16 cellular contexts compared by ENCODE assay signal in the genomic region with DNA sequence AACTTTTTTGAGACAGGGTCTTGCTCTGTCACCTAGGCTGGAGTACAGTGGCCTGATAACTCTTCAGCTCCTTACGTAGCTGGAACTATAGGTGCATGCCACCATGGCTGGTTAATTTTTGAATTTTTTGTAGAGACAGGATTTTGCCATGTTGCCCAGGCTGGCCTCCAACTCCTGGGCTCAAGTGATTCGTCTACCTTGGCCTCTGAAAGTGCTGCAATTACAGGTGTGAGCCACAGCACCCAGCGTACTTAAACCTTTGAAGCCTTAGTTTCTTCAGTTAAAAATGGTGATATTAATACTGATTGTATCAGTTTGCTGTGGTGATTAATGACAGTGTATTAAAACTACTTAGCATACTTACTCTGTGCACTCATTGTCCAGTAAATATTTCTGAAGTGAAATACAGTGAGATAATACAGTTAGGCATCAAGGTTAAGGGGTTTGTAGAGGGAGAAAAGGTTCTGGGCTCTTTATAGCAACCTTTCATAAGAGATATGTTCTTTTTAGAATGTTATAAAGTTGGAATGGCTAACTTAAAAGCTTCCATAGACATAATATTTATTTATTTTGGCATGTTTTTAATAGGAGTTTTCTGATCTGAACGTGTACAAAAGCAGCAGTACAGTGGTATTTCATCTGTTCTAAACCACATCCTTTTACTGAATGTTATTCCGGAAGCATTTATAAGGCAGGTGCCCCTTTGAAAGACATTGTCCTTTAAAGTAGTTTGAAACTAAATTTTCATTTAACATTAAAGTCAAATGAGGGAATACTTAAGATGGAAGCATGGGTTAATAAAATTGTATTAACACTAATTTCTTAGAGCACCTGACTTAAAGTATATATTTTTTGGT. TPM values are rescaled to one million over a fixed set of nuclear protein-coding genes. Genes with fewer than 3 reads are reported as not detected.
DNase-seq lines count a peak whose midpoint lies in the region; ATAC-seq and TF ChIP-seq lines count a peak whose summit lies in the region.
"Had no signal": no experiment of that assay in that cellular context is flagged by ENCODE, and none has a peak within 500 bp of the region (broad histone marks: within the 10 kb centered on the region; RNA-seq: fewer than 3 reads in every experiment).

No MANE protein-coding gene starts in this region.

- H3K9me2 ChIP-seq in OCI-LY1 (ENCODE audit: low read depth, low read length), result no peaks in the 10 kb centered on the region

- DNase-seq in lung microvascular endothelial cell (ENCODE audit: low read depth in 2 of 2) (peak; percentile 23 to 35), islet precursor cell (no peak), left lobe of liver (ENCODE audit: low spot score) (no peak), AG20443 (ENCODE audit: low spot score) (no peak)
- DNase-seq: activated CD4-positive, alpha-beta T cell treated with anti-CD3 and anti-CD28 coated beads, Interleukin-2, amount 50 U/mL, for 48 hours; COR-L47; foreskin keratinocyte; HFFc6; kidney; NCI-H2107; right lobe of liver had no signal

- H3K9me3 ChIP-seq in OCI-LY1 (ENCODE audit: low read length), result peaks cover 1% of the 10 kb centered on the region
- H3K9me3 ChIP-seq: right lobe of liver, suprapubic skin had no signal

- ATAC-seq in GM21390 (IDR thresholded peaks at IDR 0.05; ENCODE audit: unreplicated experiment) (peak; percentile 53), GM18873 (IDR thresholded peaks at IDR 0.05; ENCODE audit: low FRiP score, unreplicated experiment) (no peak), left lobe of liver (no peak)
- ATAC-seq: foreskin keratinocyte, right lobe of liver had no signal

- peak overlapping the region; percentile 50 for H3K9ac ChIP-seq in OCI-LY1 (ENCODE audit: low read length)

- H3K4me1 ChIP-seq in OCI-LY1 (ENCODE audit: insufficient read depth, low read length, severe bottlenecking), result peaks cover 53% of the 10 kb centered on the region
- H3K4me1 ChIP-seq: foreskin keratinocyte, right lobe of liver had no signal

- no peaks in the 10 kb centered on the region for H3K27me3 ChIP-seq in OCI-LY1 (ENCODE audit: insufficient read depth, low read length)
- H3K27me3 ChIP-seq: foreskin keratinocyte, right lobe of liver, suprapubic skin had no signal

- peaks cover 89% of the 10 kb centered on the region for H3K79me2 ChIP-seq in OCI-LY1 (ENCODE audit: insufficient read depth, low read length)

- H3K4me3 ChIP-seq in GM08714 (ENCODE audit: low read length) (peak overlapping the region; percentile 20; the same call in 1 of the 2 replicates), OCI-LY1 (ENCODE audit: low read depth, low read length, poor library complexity, severe bottlenecking) (peak overlapping the region; percentile 34)
- H3K4me3 ChIP-seq: right lobe of liver, suprapubic skin had no signal

- H3K4me2 ChIP-seq in OCI-LY1 (ENCODE audit: low read length), result peak overlapping the region; percentile 55

- H4K20me1 ChIP-seq in OCI-LY1 (ENCODE audit: insufficient read depth, low read length), result no peaks in the 10 kb centered on the region

- no peak overlapping the region for H2AFZ ChIP-seq in OCI-LY1 (ENCODE audit: low read length)

- no peaks in the 10 kb centered on the region for H3F3A ChIP-seq in OCI-LY1 (ENCODE audit: insufficient read depth, low read length)

- H3K36me3 ChIP-seq in OCI-LY1 (ENCODE audit: insufficient read depth, low read length), result peaks cover 28% of the 10 kb centered on the region
- H3K36me3 ChIP-seq: right lobe of liver, suprapubic skin had no signal

- peak; percentile 13; the same call in 1 of the 2 replicates for TF ChIP-seq CTCF in OCI-LY1 (IDR thresholded peaks at IDR 0.05; ENCODE audit: low read length)

- peak overlapping the region; percentile 88 for H3K27ac ChIP-seq in OCI-LY1 (ENCODE audit: low read depth, low read length, poor library complexity, severe bottlenecking)
- H3K27ac ChIP-seq: foreskin keratinocyte, right lobe of liver, suprapubic skin had no signal

RNA-seq across cellular contexts. Expression of a gene that starts 23.6 kb away (rescaled TPM):
- total RNA-seq in lung microvascular endothelial cell (45.5 and 108 TPM in 2 replicates), left lobe of liver (19.0 TPM)

Comparison
In these comparisons a context has a peak if more than half of its experiments do, and no peak if none do; other contexts are left out.
1. DNase-seq: peak in lung microvascular endothelial cell (2 of 2); none in islet precursor cell (single experiment), left lobe of liver (single experiment) and AG20443 (single experiment).